In the genomic region with DNA sequence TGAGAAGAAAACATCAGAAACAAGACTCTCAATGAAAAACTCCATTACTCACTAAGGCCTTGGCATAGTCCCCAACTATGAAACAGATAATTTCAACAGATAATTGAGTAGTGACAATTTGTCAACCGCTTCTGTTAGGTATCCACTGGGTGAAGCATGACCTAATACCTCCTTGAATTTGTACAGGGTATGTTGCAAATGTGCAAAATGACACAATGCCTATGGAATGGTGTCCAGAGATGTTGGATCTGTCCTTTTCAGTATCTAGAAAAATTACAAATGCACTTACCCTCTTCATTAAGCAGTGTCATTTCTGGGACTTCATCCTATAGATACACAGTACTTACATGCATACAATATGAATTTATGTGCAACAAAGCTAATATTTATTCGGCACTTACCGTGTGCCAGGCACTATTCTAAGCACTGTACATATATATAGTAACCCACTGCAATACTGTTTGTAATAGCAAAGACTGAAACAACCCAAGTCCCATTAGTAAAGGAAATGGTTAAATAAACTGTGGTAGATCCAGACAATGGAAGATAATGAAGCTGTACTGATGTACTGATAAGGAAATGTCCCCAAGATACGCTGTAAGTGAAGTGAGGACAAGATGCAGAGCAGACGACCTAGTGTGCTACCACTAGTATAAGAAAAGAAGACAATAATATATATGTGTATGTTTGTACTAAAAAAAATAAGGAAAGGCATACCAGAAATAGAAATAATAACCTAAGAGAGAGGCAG, we compare ENCODE assay signal across 1 cellular context.
TF ChIP-seq lines count a peak whose summit lies in the region.

No MANE protein-coding gene starts in this region.

TF ChIP-seq in K562, 482 proteins besides CTCF, POLR2A, EP300 and RAD21:
- no peak for TF ChIP-seq JUND (IDR thresholded peaks at IDR 0.05; ENCODE audit: borderline replicate concordance, low read depth, low read length)
- no peak for TF ChIP-seq JUND (tag; IDR thresholded peaks at IDR 0.05; ENCODE audit: borderline replicate concordance, low read depth, low read length)
- TF ChIP-seq SOX6 (IDR thresholded peaks at IDR 0.05), result 0 out of 2 replicates have a peak, but pooled peaks have one; percentile 24
- TF ChIP-seq, protein P1, sequence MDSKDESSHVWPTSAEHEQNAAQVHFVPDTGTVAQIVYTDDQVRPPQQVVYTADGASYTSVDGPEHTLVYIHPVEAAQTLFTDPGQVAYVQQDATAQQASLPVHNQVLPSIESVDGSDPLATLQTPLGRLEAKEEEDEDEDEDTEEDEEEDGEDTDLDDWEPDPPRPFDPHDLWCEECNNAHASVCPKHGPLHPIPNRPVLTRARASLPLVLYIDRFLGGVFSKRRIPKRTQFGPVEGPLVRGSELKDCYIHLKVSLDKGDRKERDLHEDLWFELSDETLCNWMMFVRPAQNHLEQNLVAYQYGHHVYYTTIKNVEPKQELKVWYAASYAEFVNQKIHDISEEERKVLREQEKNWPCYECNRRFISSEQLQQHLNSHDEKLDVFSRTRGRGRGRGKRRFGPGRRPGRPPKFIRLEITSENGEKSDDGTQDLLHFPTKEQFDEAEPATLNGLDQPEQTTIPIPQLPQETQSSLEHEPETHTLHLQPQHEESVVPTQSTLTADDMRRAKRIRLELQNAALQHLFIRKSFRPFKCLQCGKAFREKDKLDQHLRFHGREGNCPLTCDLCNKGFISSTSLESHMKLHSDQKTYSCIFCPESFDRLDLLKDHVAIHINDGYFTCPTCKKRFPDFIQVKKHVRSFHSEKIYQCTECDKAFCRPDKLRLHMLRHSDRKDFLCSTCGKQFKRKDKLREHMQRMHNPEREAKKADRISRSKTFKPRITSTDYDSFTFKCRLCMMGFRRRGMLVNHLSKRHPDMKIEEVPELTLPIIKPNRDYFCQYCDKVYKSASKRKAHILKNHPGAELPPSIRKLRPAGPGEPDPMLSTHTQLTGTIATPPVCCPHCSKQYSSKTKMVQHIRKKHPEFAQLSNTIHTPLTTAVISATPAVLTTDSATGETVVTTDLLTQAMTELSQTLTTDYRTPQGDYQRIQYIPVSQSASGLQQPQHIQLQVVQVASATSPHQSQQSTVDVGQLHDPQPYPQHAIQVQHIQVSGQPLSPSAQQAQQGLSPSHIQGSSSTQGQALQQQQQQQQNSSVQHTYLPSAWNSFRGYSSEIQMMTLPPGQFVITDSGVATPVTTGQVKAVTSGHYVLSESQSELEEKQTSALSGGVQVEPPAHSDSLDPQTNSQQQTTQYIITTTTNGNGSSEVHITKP (IDR thresholded peaks at IDR 0.05; ENCODE audit: partially characterized antibody), result no peak
- TF ChIP-seq FOXK1 (CRISPR knock-in tag; IDR thresholded peaks at IDR 0.05; ENCODE audit: borderline replicate concordance), result no peak
- TF ChIP-seq ZNF717 (CRISPR knock-in tag; IDR thresholded peaks at IDR 0.05), result no peak
- TF ChIP-seq, protein P2, sequence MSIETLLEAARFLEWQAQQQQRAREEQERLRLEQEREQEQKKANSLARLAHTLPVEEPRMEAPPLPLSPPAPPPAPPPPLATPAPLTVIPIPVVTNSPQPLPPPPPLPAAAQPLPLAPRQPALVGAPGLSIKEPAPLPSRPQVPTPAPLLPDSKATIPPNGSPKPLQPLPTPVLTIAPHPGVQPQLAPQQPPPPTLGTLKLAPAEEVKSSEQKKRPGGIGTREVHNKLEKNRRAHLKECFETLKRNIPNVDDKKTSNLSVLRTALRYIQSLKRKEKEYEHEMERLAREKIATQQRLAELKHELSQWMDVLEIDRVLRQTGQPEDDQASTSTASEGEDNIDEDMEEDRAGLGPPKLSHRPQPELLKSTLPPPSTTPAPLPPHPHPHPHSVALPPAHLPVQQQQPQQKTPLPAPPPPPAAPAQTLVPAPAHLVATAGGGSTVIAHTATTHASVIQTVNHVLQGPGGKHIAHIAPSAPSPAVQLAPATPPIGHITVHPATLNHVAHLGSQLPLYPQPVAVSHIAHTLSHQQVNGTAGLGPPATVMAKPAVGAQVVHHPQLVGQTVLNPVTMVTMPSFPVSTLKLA (conservative IDR thresholded peaks at IDR 0.05), result no peak
